ENCODE assay signal across 19 cellular contexts in genomic region chr6:71047401-71047800, GRCh38.
"Had no signal": no experiment of that assay in that cellular context is flagged by ENCODE, and none has a peak within 500 bp of the region (broad histone marks: within the 10 kb centered on the region; RNA-seq: fewer than 3 reads in every experiment).

No MANE protein-coding gene starts in this region.

- H3K9me3 ChIP-seq: ovary had no signal

- H3K27ac Mint-ChIP-seq: endodermal cell; naive thymus-derived CD4-positive, alpha-beta T cell; nephron progenitor cell; progenitor cell of endocrine pancreas had no signal

- DNase-seq: effector CD4-positive, alpha-beta T cell; endodermal cell; erythroblast; foreskin keratinocyte; head of caudate nucleus; kidney; left cardiac atrium; mammary epithelial cell; naive thymus-derived CD4-positive, alpha-beta T cell; nephron progenitor cell; ovary; right cardiac atrium; stimulated activated CD4-positive, alpha-beta T cell treated with anti-CD3 and anti-CD28 coated beads, Interleukin-2, amount 100 ng/mL, for 48 hours; stimulated activated naive CD4-positive, alpha-beta T cell treated with Interleukin-2 at 50 U/mL for 16 hours; trophoblast cell had no signal

- H3K27ac ChIP-seq: coronary artery, foreskin keratinocyte, hepatocyte, ovary had no signal

- FAIRE-seq: kidney had no signal

- H3K9me3 Mint-ChIP-seq: endodermal cell; naive thymus-derived CD4-positive, alpha-beta T cell; nephron progenitor cell had no signal

- H3K27me3 ChIP-seq: foreskin keratinocyte, hepatocyte, ovary had no signal

- H3K4me2 ChIP-seq: hepatocyte, smooth muscle cell had no signal

- ATAC-seq: foreskin keratinocyte; naive thymus-derived CD4-positive, alpha-beta T cell; right cardiac atrium had no signal

- H3K36me3 Mint-ChIP-seq: naive thymus-derived CD4-positive, alpha-beta T cell had no signal

- H3K4me1 Mint-ChIP-seq: naive thymus-derived CD4-positive, alpha-beta T cell had no signal

- H3K4me1 ChIP-seq: foreskin keratinocyte had no signal

- H3K4me3 Mint-ChIP-seq: endodermal cell; naive thymus-derived CD4-positive, alpha-beta T cell; nephron progenitor cell had no signal

- H2AFZ ChIP-seq: hepatocyte had no signal

- H3K4me3 ChIP-seq: coronary artery, hepatocyte, ovary, smooth muscle cell had no signal

- H3K36me3 ChIP-seq: ovary had no signal

- H3K79me2 ChIP-seq: hepatocyte had no signal
